ENCODE assay signal across 12 cellular contexts in the genomic region with DNA sequence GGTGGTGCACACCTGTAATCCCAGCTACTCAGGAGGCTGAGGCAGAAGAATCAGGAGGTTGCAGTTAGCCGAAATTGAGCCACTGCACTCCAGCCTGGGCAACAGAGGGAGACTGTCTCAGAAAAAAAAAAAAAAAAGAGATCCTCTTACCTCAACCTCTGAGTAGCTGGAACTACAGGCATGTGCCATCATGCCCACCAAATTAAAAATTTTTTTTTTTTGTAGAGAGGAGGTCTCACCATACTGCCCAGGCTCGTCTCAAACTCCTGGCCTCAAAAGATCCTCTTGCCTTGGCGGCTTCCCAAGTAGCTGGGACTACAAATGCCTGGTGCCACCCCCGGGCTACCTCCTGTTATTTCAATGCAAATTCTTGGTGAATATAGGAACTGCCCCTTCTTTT. TPM values are rescaled to one million over a fixed set of nuclear protein-coding genes. Genes with fewer than 3 reads are reported as not detected.
DNase-seq lines count a peak whose midpoint lies in the region; FAIRE-seq and TF ChIP-seq lines count a peak whose summit lies in the region.
"Had no signal": no experiment of that assay in that cellular context is flagged by ENCODE, and none has a peak within 500 bp of the region (broad histone marks: within the 10 kb centered on the region; RNA-seq: fewer than 3 reads in every experiment).

No MANE protein-coding gene starts in this region.

- H3K27ac ChIP-seq in breast epithelium (no peak overlapping the region), OCI-LY1 (ENCODE audit: low read depth, low read length, poor library complexity, severe bottlenecking) (no peak overlapping the region), endothelial cell of umbilical vein (ENCODE audit: insufficient read depth, low read depth, low read length) (no peak overlapping the region), ovary (no peak overlapping the region), coronary artery (no peak overlapping the region)

- H4K20me1 ChIP-seq in OCI-LY1 (ENCODE audit: insufficient read depth, low read length) (no peaks in the 10 kb centered on the region), endothelial cell of umbilical vein (replicated peaks; ENCODE audit: control insufficient read depth, extremely low read depth, insufficient read depth, low read length) (no peaks in the 10 kb centered on the region)

- H3K27me3 Mint-ChIP-seq in MCF 10A (ENCODE audit: insufficient read depth, unreplicated experiment) = peaks cover 9% of the 10 kb centered on the region
- H3K27me3 Mint-ChIP-seq in type B pancreatic cell = no peaks in the 10 kb centered on the region

- H3K9me1 ChIP-seq in endothelial cell of umbilical vein (replicated peaks; ENCODE audit: control insufficient read depth, extremely low read depth, insufficient read depth, low read length) = no peaks in the 10 kb centered on the region

- intact Hi-C loops in MCF 10A (cut with micrococcal nuclease) = no loop called here
- intact Hi-C loops in breast epithelium (cut with DNase I; ENCODE audit: low total_unique reads) = no loop called here
- intact Hi-C loops in endothelial cell of umbilical vein (cut with micrococcal nuclease) = no loop called here
- intact Hi-C loops in ovary (cut with DNase I) = no loop called here

- H3K36me3 Mint-ChIP-seq in MCF 10A (ENCODE audit: insufficient read depth, unreplicated experiment) (peaks cover 20% of the 10 kb centered on the region), type B pancreatic cell (peaks cover 3% of the 10 kb centered on the region)

- H3K9me3 Mint-ChIP-seq in MCF 10A (ENCODE audit: unreplicated experiment) (no peaks in the 10 kb centered on the region), type B pancreatic cell (no peaks in the 10 kb centered on the region)

- CTCF ChIA-PET in MCF 10A (lab: Yijun Ruan, JAX) (interaction anchor here (0.6 to 2.2 kb wide), 5 partner anchors 8 to 384 kb away, joined by 3 to 9 read pairs (median 5); no protein-coding TSS in a partner anchor), endothelial cell of umbilical vein (lab: Charles Lee) (interaction anchor here (2.0 kb wide), 1 partner anchor 29 kb away, joined by 6 read pairs; no protein-coding TSS in a partner anchor)

- TF ChIP-seq CTCF in MCF 10A (IDR thresholded peaks at IDR 0.05; ENCODE audit: unreplicated experiment) (no peak), breast epithelium (IDR thresholded peaks at IDR 0.05) (no peak), OCI-LY1 (IDR thresholded peaks at IDR 0.05; ENCODE audit: low read length) (no peak), endothelial cell of umbilical vein (IDR thresholded peaks at IDR 0.05; ENCODE audit: extremely low read depth in 1 of 2, insufficient read depth in 1 of 2, low read depth in 1 of 2, low read length in 2 of 2) (no peak), type B pancreatic cell (conservative IDR thresholded peaks at IDR 0.05) (no peak), ovary (IDR thresholded peaks at IDR 0.05) (no peak), coronary artery (IDR thresholded peaks at IDR 0.05) (no peak)

- dilution Hi-C loops in endothelial cell of umbilical vein (cut with MboI; ENCODE audit: extremely low pct_ligation_motif_present, low sequenced_read_pairs) = no loop called here

- H3K4me2 ChIP-seq in OCI-LY1 (ENCODE audit: low read length) (peak overlapping the region; percentile 68), endothelial cell of umbilical vein (ENCODE audit: insufficient read depth, low read length) (peak overlapping the region; percentile 90)

- POLR2A ChIA-PET in MCF 10A (lab: Yijun Ruan, JAX) (interaction anchor here (1.2 kb wide), 1 partner anchor 14 kb away, joined by 5 read pairs; no protein-coding TSS in a partner anchor), endothelial cell of umbilical vein (lab: Charles Lee) (no interaction called here)

- no peak overlapping the region for H3K4me3 ChIP-seq in breast epithelium
- peak overlapping the region; percentile 76 for H3K4me3 ChIP-seq in OCI-LY1 (ENCODE audit: low read depth, low read length, poor library complexity, severe bottlenecking)
- H3K4me3 ChIP-seq in endothelial cell of umbilical vein (replicated peaks in 1 of 3; ENCODE audit: insufficient read depth in 1 of 3, low read depth in 1 of 3, low read length in 3 of 3) = no peak overlapping the region
- no peak overlapping the region for H3K4me3 ChIP-seq in ovary
- no peak overlapping the region for H3K4me3 ChIP-seq in coronary artery

- no peak overlapping the region for H2AFZ ChIP-seq in OCI-LY1 (ENCODE audit: low read length)
- no peak overlapping the region for H2AFZ ChIP-seq in endothelial cell of umbilical vein (ENCODE audit: low read depth, low read length)

- H3K9me3 ChIP-seq in breast epithelium (no peaks in the 10 kb centered on the region), OCI-LY1 (ENCODE audit: low read length) (no peaks in the 10 kb centered on the region), endothelial cell of umbilical vein (replicated peaks; ENCODE audit: control insufficient read depth, insufficient read depth, low read length) (no peaks in the 10 kb centered on the region), ovary (no peaks in the 10 kb centered on the region)

- TF ChIP-seq EP300 in ovary (IDR thresholded peaks at IDR 0.05) = no peak

- H3K4me1 ChIP-seq in breast epithelium (no peaks in the 10 kb centered on the region), OCI-LY1 (ENCODE audit: insufficient read depth, low read length, severe bottlenecking) (peaks cover 30% of the 10 kb centered on the region), endothelial cell of umbilical vein (ENCODE audit: control insufficient read depth, extremely low read depth, insufficient read depth, low read length) (peaks cover 18% of the 10 kb centered on the region), ovary (ENCODE audit: insufficient read depth) (peaks cover 7% of the 10 kb centered on the region)

- no peak overlapping the region for H3K27ac Mint-ChIP-seq in MCF 10A (ENCODE audit: low read depth, unreplicated experiment)
- H3K27ac Mint-ChIP-seq in type B pancreatic cell = peak overlapping the region; percentile 56

- DNase-seq in MCF 10A (ENCODE audit: unreplicated experiment) = no peak
- DNase-seq in breast epithelium (ENCODE audit: low spot score in 2 of 2) = no peak
- no peak for DNase-seq in endothelial cell of umbilical vein (ENCODE audit: low read depth, low spot score)
- DNase-seq in type B pancreatic cell (ENCODE audit: extremely low spot score, unreplicated experiment) = no peak
- no peak for DNase-seq in NCI-H1436 (lab: John Stamatoyannopoulos, UW)
- no peak for DNase-seq in ovary
- no peak for DNase-seq in coronary artery (ENCODE audit: low spot score)
- DNase-seq: activated CD4-positive, CD25-positive, alpha-beta regulatory T cell treated with anti-CD3 and anti-CD28 coated beads, Interleukin-2, amount 50 U/mL, for 72 hours; C1 segment of cervical spinal cord; OCI-M1 had no signal

- H3K4me1 Mint-ChIP-seq in MCF 10A (ENCODE audit: insufficient read depth, unreplicated experiment) = peaks cover 20% of the 10 kb centered on the region
- peaks cover 23% of the 10 kb centered on the region for H3K4me1 Mint-ChIP-seq in type B pancreatic cell (ENCODE audit: unreplicated experiment)

- H3K4me3 Mint-ChIP-seq in MCF 10A (ENCODE audit: unreplicated experiment) (peak overlapping the region; percentile 98), type B pancreatic cell (peak overlapping the region; percentile 82)

- H3F3A ChIP-seq in OCI-LY1 (ENCODE audit: insufficient read depth, low read length) = no peaks in the 10 kb centered on the region

- FAIRE-seq in endothelial cell of umbilical vein (lab: Jason Lieb, UNC) = no peak
- FAIRE-seq: GM12892 had no signal

- H3K9me2 ChIP-seq in OCI-LY1 (ENCODE audit: low read depth, low read length) = no peaks in the 10 kb centered on the region

- BruUV-seq in MCF 10A (replicated peaks; lab: Mats Ljungman, UMichigan) (no TSS peak), endothelial cell of umbilical vein (replicated peaks; lab: Mats Ljungman, UMichigan) (no TSS peak)

- H3K27me3 ChIP-seq in breast epithelium = peaks cover 0 to 5% of the 10 kb centered on the region in 2 donors
- H3K27me3 ChIP-seq in OCI-LY1 (ENCODE audit: insufficient read depth, low read length) = no peaks in the 10 kb centered on the region
- H3K27me3 ChIP-seq in endothelial cell of umbilical vein (ENCODE audit: control insufficient read depth in 2 of 2, insufficient read depth in 2 of 2, low read length in 2 of 2) = peaks cover 0 to 9% of the 10 kb centered on the region in 2 experiments
- H3K27me3 ChIP-seq in ovary = no peaks in the 10 kb centered on the region

- H3K36me3 ChIP-seq in breast epithelium = no peaks in the 10 kb centered on the region
- H3K36me3 ChIP-seq in OCI-LY1 (ENCODE audit: insufficient read depth, low read length) = peaks cover 29% of the 10 kb centered on the region
- peaks cover 0 to 5% of the 10 kb centered on the region in 2 experiments for H3K36me3 ChIP-seq in endothelial cell of umbilical vein (ENCODE audit: control insufficient read depth in 2 of 2, extremely low read depth in 1 of 2, insufficient read depth in 2 of 2, low read length in 2 of 2)
- H3K36me3 ChIP-seq in ovary = no peaks in the 10 kb centered on the region

- no peak for TF ChIP-seq POLR2A in breast epithelium (IDR thresholded peaks at IDR 0.05)
- TF ChIP-seq POLR2A in endothelial cell of umbilical vein (IDR thresholded peaks at IDR 0.05; ENCODE audit: low read depth, low read length) = no peak
- no peak for TF ChIP-seq POLR2A in ovary (IDR thresholded peaks at IDR 0.05)

- 85 to 90% (median 85%) methylated on average over 4 of the region's 4 CpGs for WGBS in ovary, 3 donors

- peaks cover 37% of the 10 kb centered on the region for H3K79me2 ChIP-seq in OCI-LY1 (ENCODE audit: insufficient read depth, low read length)
- H3K79me2 ChIP-seq in endothelial cell of umbilical vein (ENCODE audit: control insufficient read depth, insufficient read depth, low read length) = peaks cover 42% of the 10 kb centered on the region

- no peak overlapping the region for H3K9ac ChIP-seq in OCI-LY1 (ENCODE audit: low read length)
- H3K9ac ChIP-seq in endothelial cell of umbilical vein (replicated peaks; ENCODE audit: extremely low read depth, insufficient read depth, low read length) = no peak overlapping the region

RNA-seq across cellular contexts. Expression of a gene that starts 1.5 kb away (rescaled TPM):
- total RNA-seq in MCF 10A (2022) (33.4 and 49.3 TPM in 2 replicates), breast epithelium (10 to 100 TPM; 18.4 to 34.1 (median 28.0) TPM), endothelial cell of umbilical vein (41.9 and 50.2 TPM in 2 replicates), type B pancreatic cell (ENCODE audit: low replicate concordance) (46.7 and 51.6 TPM in 2 replicates), ovary (10 to 100 TPM; 16.9 to 39.5 (median 27.5) TPM)
- polyA plus RNA-seq in endothelial cell of umbilical vein (21.5 and 38.6 TPM in 2 replicates), ovary (10 to 100 TPM; 15.2 to 20.1 TPM)
- polyA plus RNA-seq in endothelial cell of umbilical vein (2011; cell fraction: cytosol; rRNA removed) = 32.4 and 35.7 TPM in 2 replicates
- polyA plus RNA-seq in endothelial cell of umbilical vein (2011; cell fraction: nucleus; rRNA removed) = 19.1 and 27.0 TPM in 2 replicates
- polyA plus RNA-seq in endothelial cell of umbilical vein (2012) = 29.0 and 36.5 TPM in 2 replicates
- 21.2 and 22.3 TPM in 2 replicates for polyA minus RNA-seq in endothelial cell of umbilical vein
- polyA minus RNA-seq in endothelial cell of umbilical vein (2011; cell fraction: cytosol; rRNA and poly(A)+ RNA removed) = 118 TPM
- polyA minus RNA-seq in endothelial cell of umbilical vein (2011; cell fraction: nucleus; rRNA and poly(A)+ RNA removed) = 6.8 and 10.1 TPM in 2 replicates
